Comparison of ENCODE assay signal across 23 cellular contexts in the genomic region with DNA sequence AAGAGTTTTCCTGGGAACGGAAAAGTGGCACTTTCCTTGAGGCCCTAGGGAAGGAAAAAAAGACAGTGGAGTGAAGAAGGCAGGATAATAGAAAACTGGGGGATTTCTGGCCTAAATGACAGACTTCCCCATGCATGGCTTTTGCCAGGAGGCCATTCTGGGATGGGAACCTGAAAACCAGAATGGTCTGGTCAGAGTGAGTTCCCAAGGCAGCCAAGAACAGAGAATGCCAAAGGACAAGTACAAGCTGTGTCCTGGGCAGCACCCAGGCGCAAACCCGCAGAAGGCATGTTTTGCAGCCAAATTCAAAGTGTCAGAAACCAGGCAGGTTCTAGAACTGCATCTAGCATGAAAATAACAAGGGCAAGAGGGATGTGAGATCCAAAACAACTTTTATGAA.
DNase-seq lines count a peak whose midpoint lies in the region; ATAC-seq and TF ChIP-seq lines count a peak whose summit lies in the region.
"Had no signal": no experiment of that assay in that cellular context is flagged by ENCODE, and none has a peak within 500 bp of the region (broad histone marks: within the 10 kb centered on the region; RNA-seq: fewer than 3 reads in every experiment).

No MANE protein-coding gene starts in this region.

- H3K9ac ChIP-seq in HCT116 (ENCODE audit: low read length): no peak overlapping the region
- H3K9ac ChIP-seq: GM23248 had no signal

- intact Hi-C loops in HCT116 (cut with micrococcal nuclease) (no loop called here), sciatic nerve (cut with DNase I) (no loop called here), uterus (cut with DNase I; ENCODE audit: low total_unique reads) (no loop called here)
- intact Hi-C loops in activated CD4-positive, alpha-beta T cell treated with anti-CD3 and anti-CD28 coated beads, Interleukin-2, amount 10 ng/mL, durations not matched to agents 24 days and 14 days (cut with micrococcal nuclease): no loop called here

- H3K4me1 Mint-ChIP-seq in activated CD4-positive, alpha-beta T cell treated with anti-CD3 and anti-CD28 coated beads, Interleukin-2, amount 10 ng/mL, durations not matched to agents 24 days and 14 days: no peaks in the 10 kb centered on the region
- H3K4me1 Mint-ChIP-seq: B cell; CD14-positive monocyte; CD8-positive, alpha-beta memory T cell had no signal

- TF ChIP-seq POLR2A in HCT116 (IDR thresholded peaks at IDR 0.05; ENCODE audit: borderline replicate concordance, extremely low read depth, insufficient read depth, insufficient read length): no peak
- TF ChIP-seq POLR2A in uterus (IDR thresholded peaks at IDR 0.05): no peak

- DNase-seq in HCT116 (ENCODE audit: low read depth, low spot score) (no peak), cerebellar nuclear complex (lab: John Stamatoyannopoulos, UW) (peak; percentile 90 to 95), hepatocyte (ENCODE audit: low spot score) (no peak), sciatic nerve (ENCODE audit: low spot score) (no peak), uterus (no peak)
- no peak for DNase-seq in activated CD4-positive, alpha-beta T cell treated with anti-CD3 and anti-CD28 coated beads, Interleukin-2, amount 10 ng/mL, durations not matched to agents 24 days and 14 days
- DNase-seq: CD8-positive, alpha-beta memory T cell; DMS79 treated with DMSO at 0.1 percent for 48 hours; H7; KBM-7; MG63; NCI-H1417; NCI-H1694; NCI-H2029 treated with DMSO at 0.1 percent for 48 hours; NCI-H446 treated with DMSO at 0.1 percent for 48 hours; NCI-H526 treated with DMSO at 0.1 percent for 48 hours; SHP77 treated with DMSO at 0.1 percent for 48 hours had no signal

- H3K4me2 ChIP-seq in HCT116 (ENCODE audit: low read length) (peak overlapping the region; percentile 58), hepatocyte (no peak overlapping the region)

- H3K79me2 ChIP-seq in HCT116 (ENCODE audit: insufficient read depth, low read length): no peaks in the 10 kb centered on the region
- no peaks in the 10 kb centered on the region for H3K79me2 ChIP-seq in hepatocyte

- H3K4me3 ChIP-seq in HCT116 (replicated peaks in 1 of 2; ENCODE audit: low read depth in 1 of 2, low read length in 2 of 2): no peak overlapping the region
- no peak overlapping the region for H3K4me3 ChIP-seq in hepatocyte
- no peak overlapping the region for H3K4me3 ChIP-seq in uterus
- H3K4me3 ChIP-seq: GM23248, MG63 had no signal

- H2AFZ ChIP-seq in HCT116 (ENCODE audit: low read depth, low read length, poor library complexity, severe bottlenecking) (no peak overlapping the region), hepatocyte (no peak overlapping the region)
- H2AFZ ChIP-seq: GM23248 had no signal

- H3K9me3 ChIP-seq in HCT116 (ENCODE audit: control insufficient read depth in 1 of 2, insufficient read depth in 1 of 2, low read depth in 1 of 2, low read length in 2 of 2) (no peaks in the 10 kb centered on the region), hepatocyte (ENCODE audit: low read depth) (no peaks in the 10 kb centered on the region), uterus (no peaks in the 10 kb centered on the region)
- H3K9me3 ChIP-seq: MG63 had no signal

- H3K9me2 ChIP-seq in HCT116 (ENCODE audit: insufficient read depth) (no peaks in the 10 kb centered on the region), hepatocyte (replicated peaks; ENCODE audit: insufficient read depth) (no peaks in the 10 kb centered on the region)

- H3K36me3 Mint-ChIP-seq in activated CD4-positive, alpha-beta T cell treated with anti-CD3 and anti-CD28 coated beads, Interleukin-2, amount 10 ng/mL, durations not matched to agents 24 days and 14 days (ENCODE audit: low read depth): no peaks in the 10 kb centered on the region
- H3K36me3 Mint-ChIP-seq: CD14-positive monocyte had no signal

- H3K36me3 ChIP-seq in HCT116 (ENCODE audit: control insufficient read depth in 1 of 2, insufficient read depth in 2 of 2, low read length in 2 of 2) (no peaks in the 10 kb centered on the region), hepatocyte (replicated peaks; ENCODE audit: insufficient read depth, low read depth) (no peaks in the 10 kb centered on the region), uterus (no peaks in the 10 kb centered on the region)
- H3K36me3 ChIP-seq: MG63 had no signal

- CTCF ChIA-PET in HCT116 (lab: Charles Lee): no interaction called here

- H3K27ac ChIP-seq in HCT116 (ENCODE audit: low read depth, low read length) (no peak overlapping the region), hepatocyte (peak overlapping the region; percentile 3), uterus (no peak overlapping the region)
- H3K27ac ChIP-seq: GM23248, RWPE1 had no signal

- BruUV-seq in HCT116 (replicated peaks; lab: Mats Ljungman, UMichigan): no TSS peak

- H3K9me3 Mint-ChIP-seq in activated CD4-positive, alpha-beta T cell treated with anti-CD3 and anti-CD28 coated beads, Interleukin-2, amount 10 ng/mL, durations not matched to agents 24 days and 14 days: peaks cover 17% of the 10 kb centered on the region

- no peak for ATAC-seq in HCT116
- no peak for ATAC-seq in sciatic nerve
- no peak for ATAC-seq in GM18870 (IDR thresholded peaks at IDR 0.05; ENCODE audit: unreplicated experiment)
- ATAC-seq: Panc1 had no signal

- 91% methylated on average over 3 of the region's 3 CpGs for WGBS in hepatocyte (ENCODE audit: low lambda C conversion rate, missing lambda C conversion rate)

- no peaks in the 10 kb centered on the region for H3K27me3 Mint-ChIP-seq in activated CD4-positive, alpha-beta T cell treated with anti-CD3 and anti-CD28 coated beads, Interleukin-2, amount 10 ng/mL, durations not matched to agents 24 days and 14 days
- H3K27me3 Mint-ChIP-seq: CD8-positive, alpha-beta memory T cell had no signal

- H3K27me3 ChIP-seq in HCT116 (ENCODE audit: insufficient read depth, low read length) (no peaks in the 10 kb centered on the region), hepatocyte (no peaks in the 10 kb centered on the region), uterus (no peaks in the 10 kb centered on the region)
- H3K27me3 ChIP-seq: MG63 had no signal

- no peak for TF ChIP-seq RAD21 in HCT116 (IDR thresholded peaks at IDR 0.05; ENCODE audit: low read depth)

- no peak overlapping the region for H3K27ac Mint-ChIP-seq in activated CD4-positive, alpha-beta T cell treated with anti-CD3 and anti-CD28 coated beads, Interleukin-2, amount 10 ng/mL, durations not matched to agents 24 days and 14 days
- H3K27ac Mint-ChIP-seq: B cell, CD14-positive monocyte had no signal

- RAD21 ChIA-PET in HCT116 (lab: Charles Lee; ENCODE audit: low non-redundant PET in 1 of 2, low total read pairs in 2 of 2, uncharacterized antibody in 2 of 2, unreplicated experiment in 2 of 2): no interaction called here

- no peak for TF ChIP-seq CTCF in HCT116 (IDR thresholded peaks at IDR 0.05 in 2 of 3, conservative IDR thresholded peaks at IDR 0.05 in 1 of 3; ENCODE audit: borderline replicate concordance in 1 of 3, insufficient read depth in 1 of 3, low read depth in 2 of 3, low read length in 2 of 3)
- TF ChIP-seq CTCF in hepatocyte (IDR thresholded peaks at IDR 0.05; ENCODE audit: poor library complexity): no peak
- TF ChIP-seq CTCF in uterus (IDR thresholded peaks at IDR 0.05): no peak

- H3K4me1 ChIP-seq in HCT116 (ENCODE audit: control insufficient read depth in 1 of 2, insufficient read depth in 2 of 2, low read length in 2 of 2) (peaks cover 8 to 22% of the 10 kb centered on the region in 2 experiments), hepatocyte (ENCODE audit: insufficient read depth) (peaks cover 6% of the 10 kb centered on the region), uterus (no peaks in the 10 kb centered on the region)

- POLR2A ChIA-PET in HCT116 (lab: Charles Lee): no interaction called here

- H4K20me1 ChIP-seq in HCT116 (ENCODE audit: insufficient read depth) (no peaks in the 10 kb centered on the region), hepatocyte (ENCODE audit: insufficient read depth, poor library complexity, severe bottlenecking) (no peaks in the 10 kb centered on the region)

- H3K4me3 Mint-ChIP-seq in activated CD4-positive, alpha-beta T cell treated with anti-CD3 and anti-CD28 coated beads, Interleukin-2, amount 10 ng/mL, durations not matched to agents 24 days and 14 days: no peak overlapping the region
- H3K4me3 Mint-ChIP-seq: B cell; CD14-positive monocyte; CD8-positive, alpha-beta memory T cell had no signal

TF ChIP-seq in HCT116, 20 proteins besides CTCF, POLR2A, EP300 and RAD21:
- TF ChIP-seq, protein P1, sequence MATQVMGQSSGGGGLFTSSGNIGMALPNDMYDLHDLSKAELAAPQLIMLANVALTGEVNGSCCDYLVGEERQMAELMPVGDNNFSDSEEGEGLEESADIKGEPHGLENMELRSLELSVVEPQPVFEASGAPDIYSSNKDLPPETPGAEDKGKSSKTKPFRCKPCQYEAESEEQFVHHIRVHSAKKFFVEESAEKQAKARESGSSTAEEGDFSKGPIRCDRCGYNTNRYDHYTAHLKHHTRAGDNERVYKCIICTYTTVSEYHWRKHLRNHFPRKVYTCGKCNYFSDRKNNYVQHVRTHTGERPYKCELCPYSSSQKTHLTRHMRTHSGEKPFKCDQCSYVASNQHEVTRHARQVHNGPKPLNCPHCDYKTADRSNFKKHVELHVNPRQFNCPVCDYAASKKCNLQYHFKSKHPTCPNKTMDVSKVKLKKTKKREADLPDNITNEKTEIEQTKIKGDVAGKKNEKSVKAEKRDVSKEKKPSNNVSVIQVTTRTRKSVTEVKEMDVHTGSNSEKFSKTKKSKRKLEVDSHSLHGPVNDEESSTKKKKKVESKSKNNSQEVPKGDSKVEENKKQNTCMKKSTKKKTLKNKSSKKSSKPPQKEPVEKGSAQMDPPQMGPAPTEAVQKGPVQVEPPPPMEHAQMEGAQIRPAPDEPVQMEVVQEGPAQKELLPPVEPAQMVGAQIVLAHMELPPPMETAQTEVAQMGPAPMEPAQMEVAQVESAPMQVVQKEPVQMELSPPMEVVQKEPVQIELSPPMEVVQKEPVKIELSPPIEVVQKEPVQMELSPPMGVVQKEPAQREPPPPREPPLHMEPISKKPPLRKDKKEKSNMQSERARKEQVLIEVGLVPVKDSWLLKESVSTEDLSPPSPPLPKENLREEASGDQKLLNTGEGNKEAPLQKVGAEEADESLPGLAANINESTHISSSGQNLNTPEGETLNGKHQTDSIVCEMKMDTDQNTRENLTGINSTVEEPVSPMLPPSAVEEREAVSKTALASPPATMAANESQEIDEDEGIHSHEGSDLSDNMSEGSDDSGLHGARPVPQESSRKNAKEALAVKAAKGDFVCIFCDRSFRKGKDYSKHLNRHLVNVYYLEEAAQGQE (IDR thresholded peaks at IDR 0.05; ENCODE audit: low read depth): no peak
- TF ChIP-seq CBX3 (IDR thresholded peaks at IDR 0.05; ENCODE audit: low read depth): no peak
- TF ChIP-seq EZH2 (IDR thresholded peaks at IDR 0.05): no peak
- no peak for TF ChIP-seq FOSL1 (IDR thresholded peaks at IDR 0.05; ENCODE audit: low read depth)
- no peak for TF ChIP-seq EZH2phosphoT487 (IDR thresholded peaks at IDR 0.05; ENCODE audit: borderline replicate concordance)
- TF ChIP-seq JUND (IDR thresholded peaks at IDR 0.05): no peak
- TF ChIP-seq ELF1 (IDR thresholded peaks at IDR 0.05; ENCODE audit: borderline replicate concordance, low read depth): no peak
- TF ChIP-seq POLR2AphosphoS5 (IDR thresholded peaks at IDR 0.05; ENCODE audit: low read depth, low read length): no peak
- no peak for TF ChIP-seq ZNF274 (IDR thresholded peaks at IDR 0.05; ENCODE audit: low read depth, low read length)
TF ChIP-seq in HCT116: peak in this region for 0.

Comparison
In these comparisons a context has a peak if more than half of its experiments do, and no peak if none do; other contexts are left out.
1. DNase-seq: peak in cerebellar nuclear complex (2 of 2); none in HCT116 (single experiment), hepatocyte (single experiment), activated CD4-positive, alpha-beta T cell treated with anti-CD3 and anti-CD28 coated beads, Interleukin-2, amount 10 ng/mL, durations not matched to agents 24 days and 14 days (single experiment), sciatic nerve (single experiment) and uterus (0 of 2).